8 cellular contexts compared by ENCODE assay signal in genomic region chr11:66546368-66546965, GRCh38. TPM values are rescaled to one million over a fixed set of nuclear protein-coding genes. Genes with fewer than 3 reads are reported as not detected.
A peak's percentile ranks its signal among the peaks of the same experiment; 100 is the strongest.
DNase-seq lines count a peak whose midpoint lies in the region; ATAC-seq, FAIRE-seq and TF ChIP-seq lines count a peak whose summit lies in the region.

Gene ACTN3 (plus strand): TSS chr11:66546903. CDS start chr11:66546938, 35 bp downstream.

- peak within 1 kb of the TSS; percentile 94 for H3K4me2 ChIP-seq in keratinocyte (ENCODE audit: control insufficient read depth, extremely low read depth, insufficient read depth, low read depth, low read length)

- TF ChIP-seq POLR2A in suprapubic skin (IDR thresholded peaks at IDR 0.05), result no peak

- H3K4me3 ChIP-seq in astrocyte of the cerebellum (ENCODE audit: low read depth, low read length), result peak within 1 kb of the TSS; percentile 75
- H3K4me3 ChIP-seq in keratinocyte (ENCODE audit: control insufficient read depth in 2 of 3, extremely low read depth in 1 of 3, insufficient read depth in 2 of 3, low read depth in 1 of 3, low read length in 3 of 3), result peak within 1 kb of the TSS; percentile 81 to 94 (median 82)
- H3K4me3 ChIP-seq in suprapubic skin, result peak within 1 kb of the TSS; percentile 73

- no peaks in the 10 kb centered on the region for H4K20me1 ChIP-seq in keratinocyte (ENCODE audit: control insufficient read depth, extremely low read depth, insufficient read depth, low read length)

- FAIRE-seq in keratinocyte (lab: Jason Lieb, UNC), result no peak

- in situ Hi-C loops in astrocyte of the cerebellum (cut with HindIII; ENCODE audit: low sequenced_read_pairs), result no loop called here

- ATAC-seq in HG02943 (IDR thresholded peaks at IDR 0.05; ENCODE audit: low read depth, unreplicated experiment) (peak; percentile 2), GM21529 (IDR thresholded peaks at IDR 0.05; ENCODE audit: unreplicated experiment) (no peak), HG03025 (IDR thresholded peaks at IDR 0.05; ENCODE audit: low FRiP score, unreplicated experiment) (no peak)

- H3K9me1 ChIP-seq in keratinocyte (ENCODE audit: control insufficient read depth, extremely low read depth, insufficient read depth, low read length), result no peaks in the 10 kb centered on the region

- H3K27ac ChIP-seq in keratinocyte (ENCODE audit: control insufficient read depth, insufficient read depth, low read length) (peak within 1 kb of the TSS; percentile 63), suprapubic skin (peak within 1 kb of the TSS; percentile 53)

- dilution Hi-C loops in keratinocyte (cut with MboI; ENCODE audit: extremely low pct_ligation_motif_present, low sequenced_read_pairs), result no loop called here

- no peak for TF ChIP-seq EP300 in suprapubic skin (IDR thresholded peaks at IDR 0.05)

- TF ChIP-seq CTCF in astrocyte of the cerebellum (IDR thresholded peaks at IDR 0.05; ENCODE audit: low read depth, low read length, missing control alignments) (no peak), keratinocyte (optimal IDR thresholded peaks at IDR 0.05 in 1 of 3, IDR thresholded peaks at IDR 0.05 in 1 of 3, conservative IDR thresholded peaks at IDR 0.05 in 1 of 3; ENCODE audit: extremely low read depth in 1 of 3, insufficient read depth in 2 of 3, low read length in 3 of 3) (no peak), suprapubic skin (IDR thresholded peaks at IDR 0.05) (no peak)

- H3K79me2 ChIP-seq in keratinocyte (ENCODE audit: control insufficient read depth, insufficient read depth, low read length), result no peaks in the 10 kb centered on the region

- H3K36me3 ChIP-seq in keratinocyte (ENCODE audit: control insufficient read depth in 2 of 2, extremely low read depth in 1 of 2, insufficient read depth in 2 of 2, low read length in 2 of 2) (peaks cover 0 to 6% of the 10 kb centered on the region in 2 experiments), suprapubic skin (peaks cover 17% of the 10 kb centered on the region)

- H3K9ac ChIP-seq in keratinocyte (ENCODE audit: control insufficient read depth, extremely low read depth, insufficient read depth, low read length), result peak within 1 kb of the TSS; percentile 89

- H3K27me3 ChIP-seq in keratinocyte (ENCODE audit: control insufficient read depth, extremely low read depth, insufficient read depth, low read length), result peaks cover 18% of the 10 kb centered on the region
- no peaks in the 10 kb centered on the region for H3K27me3 ChIP-seq in suprapubic skin

- H2AFZ ChIP-seq in keratinocyte (ENCODE audit: control insufficient read depth, low read length), result peak within 1 kb of the TSS; percentile 92

- H3K9me3 ChIP-seq in keratinocyte (ENCODE audit: control insufficient read depth, low read depth, low read length) (no peaks in the 10 kb centered on the region), suprapubic skin (no peaks in the 10 kb centered on the region)

- DNase-seq in AG08396 (ENCODE audit: low spot score), result peak; percentile 39
- no peak for DNase-seq in astrocyte of the cerebellum (ENCODE audit: low read depth)
- no peak for DNase-seq in keratinocyte (ENCODE audit: low read depth, low spot score)
- no peak for DNase-seq in suprapubic skin (ENCODE audit: low spot score in 2 of 2)
- no peak for DNase-seq in stimulated activated naive CD4-positive, alpha-beta T cell treated with Interleukin-2 at 50 U/mL for 16 hours (lab: John Stamatoyannopoulos, UW)

- peaks cover 6% of the 10 kb centered on the region for H3K4me1 ChIP-seq in keratinocyte (ENCODE audit: control insufficient read depth, extremely low read depth, insufficient read depth, low read length)
- H3K4me1 ChIP-seq in suprapubic skin, result peaks cover 36% of the 10 kb centered on the region

- 0% methylated on average over 21 of the region's 37 CpGs for WGBS in suprapubic skin

RNA-seq across cellular contexts. Expression of gene ACTN3, which starts in this region (rescaled TPM):
- polyA plus RNA-seq in keratinocyte, result not detected in 3 replicates
- 0.17 TPM for polyA plus RNA-seq in keratinocyte (2011; ENCODE audit: low read depth)
- polyA plus RNA-seq in keratinocyte (2011; cell fraction: cytosol; rRNA removed), result not detected in 2 replicates
- not detected in 2 replicates for polyA plus RNA-seq in keratinocyte (2011; cell fraction: nucleus; rRNA removed)
- 0.06 TPM in 1 of 2 replicates, not detected in the other for polyA plus RNA-seq in keratinocyte (2012; ENCODE audit: low replicate concordance)
- not detected in 3 replicates for polyA minus RNA-seq in keratinocyte
- polyA minus RNA-seq in keratinocyte (2011; cell fraction: cytosol; rRNA and poly(A)+ RNA removed), result not detected
- not detected in 2 replicates for polyA minus RNA-seq in keratinocyte (2011; cell fraction: nucleus; rRNA and poly(A)+ RNA removed)
- total RNA-seq in suprapubic skin, result not detected
